ENCODE assay signal across 1 cellular context in genomic region chr2:196171946-196172345, GRCh38.
TF ChIP-seq lines count a peak whose summit lies in the region.

No MANE protein-coding gene starts in this region.

TF ChIP-seq in HepG2, 621 proteins besides CTCF, POLR2A, EP300 and RAD21 (continued from another document):
- TF ChIP-seq USF2 (IDR thresholded peaks at IDR 0.05; ENCODE audit: low read depth, low read length) (no peak), USF2 (CRISPR knock-in tag; IDR thresholded peaks at IDR 0.05; ENCODE audit: borderline replicate concordance) (no peak), NFKBIZ (CRISPR knock-in tag; IDR thresholded peaks at IDR 0.05) (no peak), SMAD1 (CRISPR knock-in tag; IDR thresholded peaks at IDR 0.05; ENCODE audit: borderline replicate concordance, low read depth) (no peak), SIN3B (IDR thresholded peaks at IDR 0.05; ENCODE audit: low read length) (no peak), EZH2 (conservative IDR thresholded peaks at IDR 0.05; ENCODE audit: low read depth, low read length) (no peak), PRPF4 (IDR thresholded peaks at IDR 0.05; ENCODE audit: low read depth, low read length, poor library complexity, severe bottlenecking) (no peak), FOSL1 (CRISPR knock-in tag; IDR thresholded peaks at IDR 0.05; ENCODE audit: borderline replicate concordance) (no peak), E2F1 (CRISPR knock-in tag; IDR thresholded peaks at IDR 0.05) (no peak), HNRNPLL (IDR thresholded peaks at IDR 0.05; ENCODE audit: low read depth, low read length, poor library complexity, severe bottlenecking) (no peak), ZBTB42 (CRISPR knock-in tag; IDR thresholded peaks at IDR 0.05) (no peak), ZBTB40 (IDR thresholded peaks at IDR 0.05) (no peak), ZBTB40 (CRISPR knock-in tag; IDR thresholded peaks at IDR 0.05) (no peak), SAFB2 (CRISPR knock-in tag; IDR thresholded peaks at IDR 0.05; ENCODE audit: borderline replicate concordance, low read depth) (no peak), ZFP37 (CRISPR knock-in tag; IDR thresholded peaks at IDR 0.05; ENCODE audit: borderline replicate concordance) (no peak)
